ENCODE assay signal across 1 cellular context in genomic region chr6:21604081-21604480, GRCh38.
A peak's percentile ranks its signal among the peaks of the same experiment; 100 is the strongest.
TF ChIP-seq lines count a peak whose summit lies in the region.

No MANE protein-coding gene starts in this region.

TF ChIP-seq in HepG2, 621 proteins besides CTCF, POLR2A, EP300 and RAD21:
- TF ChIP-seq ZKSCAN8 (CRISPR knock-in tag; IDR thresholded peaks at IDR 0.05; ENCODE audit: borderline replicate concordance) (no peak), ZXDC (CRISPR knock-in tag; IDR thresholded peaks at IDR 0.05) (no peak), ZSCAN25 (CRISPR knock-in tag; IDR thresholded peaks at IDR 0.05) (no peak), POGZ (CRISPR knock-in tag; IDR thresholded peaks at IDR 0.05) (no peak), HNF4A (CRISPR knock-in tag; IDR thresholded peaks at IDR 0.05) (0 out of 2 replicates have a peak, but pooled peaks have one; percentile 8)
- TF ChIP-seq, protein P1, sequence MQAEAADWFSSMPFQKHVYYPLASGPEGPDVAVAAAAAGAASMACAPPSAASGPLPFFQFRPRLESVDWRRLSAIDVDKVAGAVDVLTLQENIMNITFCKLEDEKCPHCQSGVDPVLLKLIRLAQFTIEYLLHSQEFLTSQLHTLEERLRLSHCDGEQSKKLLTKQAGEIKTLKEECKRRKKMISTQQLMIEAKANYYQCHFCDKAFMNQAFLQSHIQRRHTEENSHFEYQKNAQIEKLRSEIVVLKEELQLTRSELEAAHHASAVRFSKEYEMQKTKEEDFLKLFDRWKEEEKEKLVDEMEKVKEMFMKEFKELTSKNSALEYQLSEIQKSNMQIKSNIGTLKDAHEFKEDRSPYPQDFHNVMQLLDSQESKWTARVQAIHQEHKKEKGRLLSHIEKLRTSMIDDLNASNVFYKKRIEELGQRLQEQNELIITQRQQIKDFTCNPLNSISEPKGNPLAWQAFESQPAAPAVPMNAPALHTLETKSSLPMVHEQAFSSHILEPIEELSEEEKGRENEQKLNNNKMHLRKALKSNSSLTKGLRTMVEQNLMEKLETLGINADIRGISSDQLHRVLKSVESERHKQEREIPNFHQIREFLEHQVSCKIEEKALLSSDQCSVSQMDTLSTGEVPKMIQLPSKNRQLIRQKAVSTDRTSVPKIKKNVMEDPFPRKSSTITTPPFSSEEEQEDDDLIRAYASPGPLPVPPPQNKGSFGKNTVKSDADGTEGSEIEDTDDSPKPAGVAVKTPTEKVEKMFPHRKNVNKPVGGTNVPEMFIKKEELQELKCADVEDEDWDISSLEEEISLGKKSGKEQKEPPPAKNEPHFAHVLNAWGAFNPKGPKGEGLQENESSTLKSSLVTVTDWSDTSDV (CRISPR knock-in tag; IDR thresholded peaks at IDR 0.05) = no peak
- TF ChIP-seq, protein P2, sequence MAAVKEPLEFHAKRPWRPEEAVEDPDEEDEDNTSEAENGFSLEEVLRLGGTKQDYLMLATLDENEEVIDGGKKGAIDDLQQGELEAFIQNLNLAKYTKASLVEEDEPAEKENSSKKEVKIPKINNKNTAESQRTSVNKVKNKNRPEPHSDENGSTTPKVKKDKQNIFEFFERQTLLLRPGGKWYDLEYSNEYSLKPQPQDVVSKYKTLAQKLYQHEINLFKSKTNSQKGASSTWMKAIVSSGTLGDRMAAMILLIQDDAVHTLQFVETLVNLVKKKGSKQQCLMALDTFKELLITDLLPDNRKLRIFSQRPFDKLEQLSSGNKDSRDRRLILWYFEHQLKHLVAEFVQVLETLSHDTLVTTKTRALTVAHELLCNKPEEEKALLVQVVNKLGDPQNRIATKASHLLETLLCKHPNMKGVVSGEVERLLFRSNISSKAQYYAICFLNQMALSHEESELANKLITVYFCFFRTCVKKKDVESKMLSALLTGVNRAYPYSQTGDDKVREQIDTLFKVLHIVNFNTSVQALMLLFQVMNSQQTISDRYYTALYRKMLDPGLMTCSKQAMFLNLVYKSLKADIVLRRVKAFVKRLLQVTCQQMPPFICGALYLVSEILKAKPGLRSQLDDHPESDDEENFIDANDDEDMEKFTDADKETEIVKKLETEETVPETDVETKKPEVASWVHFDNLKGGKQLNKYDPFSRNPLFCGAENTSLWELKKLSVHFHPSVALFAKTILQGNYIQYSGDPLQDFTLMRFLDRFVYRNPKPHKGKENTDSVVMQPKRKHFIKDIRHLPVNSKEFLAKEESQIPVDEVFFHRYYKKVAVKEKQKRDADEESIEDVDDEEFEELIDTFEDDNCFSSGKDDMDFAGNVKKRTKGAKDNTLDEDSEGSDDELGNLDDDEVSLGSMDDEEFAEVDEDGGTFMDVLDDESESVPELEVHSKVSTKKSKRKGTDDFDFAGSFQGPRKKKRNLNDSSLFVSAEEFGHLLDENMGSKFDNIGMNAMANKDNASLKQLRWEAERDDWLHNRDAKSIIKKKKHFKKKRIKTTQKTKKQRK (IDR thresholded peaks at IDR 0.05; ENCODE audit: low read length) = no peak
TF ChIP-seq in HepG2: peak in this region for 1.
